ENCODE assay signal across 23 cellular contexts in the genomic region with DNA sequence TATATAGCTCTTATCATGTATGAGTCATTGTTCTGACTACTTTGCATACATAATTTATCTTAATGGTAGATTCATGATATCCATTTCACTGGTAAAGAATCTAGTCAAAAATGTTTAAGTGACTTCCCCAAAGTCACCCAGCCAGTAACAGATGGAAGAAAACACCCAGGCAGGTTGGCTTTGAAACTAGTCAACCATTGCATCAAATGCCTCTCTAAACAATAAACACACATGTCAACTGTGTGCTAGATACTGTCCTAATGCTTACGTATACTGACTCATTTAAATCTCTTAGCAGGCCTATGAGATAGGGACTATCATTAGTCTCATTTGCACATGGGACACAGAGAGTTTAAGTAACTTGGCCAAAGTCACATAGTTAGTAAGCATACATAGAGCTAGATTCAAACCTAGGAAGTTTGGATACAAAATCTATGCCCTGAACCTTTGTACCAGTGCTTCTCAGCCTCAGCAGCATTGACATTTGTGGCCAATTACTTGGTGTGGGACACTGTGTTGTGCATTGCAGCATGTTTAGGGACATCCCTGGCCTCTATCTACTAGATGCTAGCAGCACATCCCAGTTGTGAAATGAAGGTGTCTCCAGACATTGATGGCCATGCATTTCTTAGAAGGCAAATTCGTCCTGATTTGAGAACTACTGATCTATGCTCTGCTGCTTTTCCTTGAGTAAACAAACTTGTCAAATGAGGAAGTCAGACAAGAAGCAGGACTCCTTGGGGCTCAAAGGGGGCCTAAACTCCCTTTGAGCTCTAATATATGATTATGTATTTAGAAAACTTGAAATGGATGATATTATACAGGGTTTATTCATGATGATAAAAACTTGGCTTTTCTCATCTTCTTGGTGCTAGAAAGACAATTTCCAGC.
A peak's percentile ranks its signal among the peaks of the same experiment; 100 is the strongest.
DNase-seq lines count a peak whose midpoint lies in the region; ATAC-seq, FAIRE-seq and TF ChIP-seq lines count a peak whose summit lies in the region.
"Had no signal": no experiment of that assay in that cellular context is flagged by ENCODE, and none has a peak within 500 bp of the region (broad histone marks: within the 10 kb centered on the region; RNA-seq: fewer than 3 reads in every experiment).

No MANE protein-coding gene starts in this region.

- no peak for TF ChIP-seq POLR2A in K562 (conservative IDR thresholded peaks at IDR 0.05)

- H4K20me1 ChIP-seq in K562 (replicated peaks; ENCODE audit: control insufficient read depth, insufficient read depth, low read length), result no peaks in the 10 kb centered on the region
- H4K20me1 ChIP-seq: BLaER1 had no signal

- H3K4me3 ChIP-seq in K562, result no peak overlapping the region
- H3K4me3 ChIP-seq: BLaER1, SJCRH30 had no signal

- WGBS in K562 (ENCODE audit: insufficient coverage, low coverage, missing lambda C conversion rate), result 2% methylated on average over 2 of the region's 2 CpGs

- POLR2A ChIA-PET in K562 (lab: Yijun Ruan, JAX), result no interaction called here

- H3K4me1 ChIP-seq in K562 (replicated peaks in 1 of 2; ENCODE audit: control insufficient read depth in 2 of 2, insufficient read depth in 2 of 2, low read length in 2 of 2), result no peaks in the 10 kb centered on the region
- H3K4me1 ChIP-seq: BLaER1, SJCRH30 had no signal

- H3K9me1 ChIP-seq in K562 (ENCODE audit: control insufficient read depth, insufficient read depth, low read length), result no peaks in the 10 kb centered on the region

- no peak for TF ChIP-seq EP300 in K562 (IDR thresholded peaks at IDR 0.05; ENCODE audit: low read length)

- intact Hi-C loops in K562 (cut with micrococcal nuclease), result no loop called here

- ATAC-seq in K562 (no peak), HG03108 (IDR thresholded peaks at IDR 0.05; ENCODE audit: unreplicated experiment) (no peak), HG03439 (IDR thresholded peaks at IDR 0.05; ENCODE audit: unreplicated experiment) (no peak)
- ATAC-seq: SK-N-SH treated with all-trans-retinoic acid at 6 μM for 48 hours had no signal

- no peaks in the 10 kb centered on the region for H3K9me3 ChIP-seq in K562 (replicated peaks; ENCODE audit: control insufficient read depth, insufficient read depth, low read depth, low read length)
- H3K9me3 ChIP-seq: BLaER1, SJCRH30 had no signal

- in situ Hi-C loops in K562 (cut with MboI), result no loop called here

- no peak overlapping the region for H3K27ac ChIP-seq in K562 (ENCODE audit: extremely low read depth, low read depth, low read length)
- H3K27ac ChIP-seq: BLaER1, KMS-11, SJCRH30 had no signal

- no peak overlapping the region for H3K9ac ChIP-seq in K562 (ENCODE audit: insufficient read depth in 1 of 2, low read depth in 2 of 2, low read length in 2 of 2)
- H3K9ac ChIP-seq: BLaER1, KMS-11 had no signal

- H3K4me2 ChIP-seq in K562 (ENCODE audit: insufficient read depth, low read length), result no peak overlapping the region
- H3K4me2 ChIP-seq: BLaER1, KMS-11 had no signal

- DNase-seq in NCI-H2171 treated with DMSO at 0.1 percent for 48 hours (lab: John Stamatoyannopoulos, UW) (peak; percentile 44), NCI-H2171 (lab: John Stamatoyannopoulos, UW) (no peak), NCI-H1048 (lab: John Stamatoyannopoulos, UW) (peak; percentile 18), K562 (ENCODE audit: extremely low read depth in 1 of 4, low spot score in 3 of 4) (no peak)
- DNase-seq in activated naive CD4-positive, alpha-beta T cell (lab: John Stamatoyannopoulos, UW), result no peak
- DNase-seq: CD4-positive, CD25-positive, alpha-beta regulatory T cell; DND-41; MM.1S; NCI-H1092; NCI-H1417 treated with DMSO at 0.1 percent for 48 hours; NCI-H2029; NCI-H226; NCI-H510A; NCI-H774; SJCRH30; T-helper 2 cell had no signal

- no peak overlapping the region for H2AFZ ChIP-seq in K562 (ENCODE audit: low read depth, low read length)

- CTCF ChIA-PET in K562 (lab: Yijun Ruan, JAX; ENCODE audit: low intra/inter-chr PET ratio), result no interaction called here

- no TSS peak for BruUV-seq in K562 (replicated peaks; lab: Mats Ljungman, UMichigan)

- H3K27me3 ChIP-seq in K562 (ENCODE audit: control insufficient read depth in 2 of 2, insufficient read depth in 2 of 2, low read length in 2 of 2), result no peaks in the 10 kb centered on the region
- H3K27me3 ChIP-seq: BLaER1, SJCRH30 had no signal

- TF ChIP-seq CTCF in K562 (IDR thresholded peaks at IDR 0.05 in 2 of 3, conservative IDR thresholded peaks at IDR 0.05 in 1 of 3; ENCODE audit: insufficient read depth in 2 of 3, low read depth in 1 of 3, low read length in 3 of 3), result no peak

- no peaks in the 10 kb centered on the region for H3K36me3 ChIP-seq in K562 (ENCODE audit: control insufficient read depth, insufficient read depth, low read length)
- H3K36me3 ChIP-seq: BLaER1, SJCRH30 had no signal

- FAIRE-seq in K562 (lab: Jason Lieb, UNC), result no peak
- FAIRE-seq: H54, RCC 7860 had no signal

- H3K79me2 ChIP-seq in K562 (ENCODE audit: control insufficient read depth, insufficient read depth, low read length), result no peaks in the 10 kb centered on the region

- no peak for TF ChIP-seq RAD21 in K562 (CRISPR knock-in tag; conservative IDR thresholded peaks at IDR 0.05 in 1 of 2, IDR thresholded peaks at IDR 0.05 in 1 of 2)

TF ChIP-seq in K562, 482 proteins besides CTCF, POLR2A, EP300 and RAD21:
- TF ChIP-seq BRD9 (IDR thresholded peaks at IDR 0.05; ENCODE audit: low read depth, partially characterized antibody) (no peak), SPI1 (IDR thresholded peaks at IDR 0.05; ENCODE audit: borderline replicate concordance, low read depth, low read length) (peak; percentile 46; the same call in 1 of the 2 replicates)

Comparison
In these comparisons a context has a peak if more than half of its experiments do, and no peak if none do; other contexts are left out.
1. DNase-seq: peak in NCI-H2171 treated with DMSO at 0.1 percent for 48 hours (single experiment) and NCI-H1048 (single experiment); none in NCI-H2171 (single experiment), K562 (0 of 4) and activated naive CD4-positive, alpha-beta T cell (0 of 4).